In genomic region chr18:420661-421060, GRCh38 we compare ENCODE assay signal across 33 cellular contexts.
DNase-seq lines count a peak whose midpoint lies in the region; ATAC-seq and TF ChIP-seq lines count a peak whose summit lies in the region.
"Had no signal": no experiment of that assay in that cellular context is flagged by ENCODE, and none has a peak within 500 bp of the region (broad histone marks: within the 10 kb centered on the region; RNA-seq: fewer than 3 reads in every experiment).

No MANE protein-coding gene starts in this region.

- H3K4me1 Mint-ChIP-seq in nephron progenitor cell, result peaks cover 64% of the 10 kb centered on the region
- H3K4me1 Mint-ChIP-seq in natural killer cell, result no peaks in the 10 kb centered on the region
- H3K4me1 Mint-ChIP-seq: activated CD4-positive, alpha-beta T cell treated with anti-CD3 and anti-CD28 coated beads, Interleukin-2, amount 10 ng/mL, durations not matched to agents 24 days and 14 days; activated naive CD8-positive, alpha-beta T cell treated with anti-CD3 and anti-CD28 coated beads for 36 hours; CD8-positive, alpha-beta memory T cell had no signal

- H3K4me3 Mint-ChIP-seq in nephron progenitor cell (no peak overlapping the region), natural killer cell (no peak overlapping the region)
- H3K4me3 Mint-ChIP-seq: activated CD4-positive, alpha-beta T cell treated with anti-CD3 and anti-CD28 coated beads, Interleukin-2, amount 10 ng/mL, durations not matched to agents 24 days and 14 days; activated naive CD8-positive, alpha-beta T cell treated with anti-CD3 and anti-CD28 coated beads for 36 hours; activated T-cell treated with anti-CD3 and anti-CD28 coated beads, Interleukin-2, amount 50 U/mL, for 24 hours; CD8-positive, alpha-beta memory T cell; neural crest cell; stimulated activated naive CD8-positive, alpha-beta T cell treated with anti-CD3 and anti-CD28 coated beads, Interleukin-15, Interleukin-2, amounts not matched to agents 100 ng/mL and 50 ng/mL, for 24 hours had no signal

- in situ Hi-C loops in GM23248 (cut with MboI), result no loop called here

- no peaks in the 10 kb centered on the region for H3K79me2 ChIP-seq in GM23248 (ENCODE audit: insufficient read depth)

- H3K36me3 ChIP-seq in GM23248 (ENCODE audit: low read depth) (no peaks in the 10 kb centered on the region), adrenal gland (replicated peaks in 1 of 2) (no peaks in the 10 kb centered on the region)
- H3K36me3 ChIP-seq: BE2C, lower lobe of right lung, right atrium auricular region, spleen, thoracic aorta, WERI-Rb-1 had no signal

- H3K4me3 ChIP-seq in GM23248 (peak overlapping the region; percentile 49), adrenal gland (no peak overlapping the region)
- H3K4me3 ChIP-seq: coronary artery, GM12878, lower lobe of right lung, right atrium auricular region, spleen, thoracic aorta had no signal

- H3F3A ChIP-seq in GM23248 (ENCODE audit: insufficient read depth), result peaks cover 49% of the 10 kb centered on the region

- intact Hi-C loops in adrenal gland (cut with DNase I), result no loop called here
- intact Hi-C loops in natural killer cell (cut with micrococcal nuclease), result no loop called here
- intact Hi-C loops in posterior cingulate gyrus (cut with DNase I), result no loop called here

- H3K9ac ChIP-seq in GM23248, result peak overlapping the region; percentile 69

- peaks cover 57% of the 10 kb centered on the region for H3K4me1 ChIP-seq in GM23248 (ENCODE audit: insufficient read depth)
- H3K4me1 ChIP-seq in adrenal gland (replicated peaks in 1 of 2), result no peaks in the 10 kb centered on the region
- H3K4me1 ChIP-seq: spleen had no signal

- no peaks in the 10 kb centered on the region for H3K9me2 ChIP-seq in GM23248 (ENCODE audit: insufficient read depth)

- H3K27me3 Mint-ChIP-seq in nephron progenitor cell (ENCODE audit: low read depth, poor library complexity), result no peaks in the 10 kb centered on the region
- H3K27me3 Mint-ChIP-seq in natural killer cell (ENCODE audit: low read depth in 2 of 2), result no peaks in the 10 kb centered on the region
- H3K27me3 Mint-ChIP-seq: activated CD4-positive, alpha-beta T cell treated with anti-CD3 and anti-CD28 coated beads, Interleukin-2, amount 10 ng/mL, durations not matched to agents 24 days and 14 days; stimulated activated naive CD8-positive, alpha-beta T cell treated with anti-CD3 and anti-CD28 coated beads, Interleukin-15, Interleukin-2, amounts not matched to agents 100 ng/mL and 50 ng/mL, for 24 hours had no signal

- H3K27ac Mint-ChIP-seq in nephron progenitor cell (peak overlapping the region; percentile 80), natural killer cell (no peak overlapping the region)
- H3K27ac Mint-ChIP-seq: activated CD4-positive, alpha-beta T cell treated with anti-CD3 and anti-CD28 coated beads, Interleukin-2, amount 10 ng/mL, durations not matched to agents 24 days and 14 days; activated naive CD8-positive, alpha-beta T cell treated with anti-CD3 and anti-CD28 coated beads for 36 hours; activated T-cell treated with anti-CD3 and anti-CD28 coated beads, Interleukin-2, amount 50 U/mL, for 24 hours; CD8-positive, alpha-beta memory T cell; stimulated activated naive CD8-positive, alpha-beta T cell treated with anti-CD3 and anti-CD28 coated beads, Interleukin-15, Interleukin-2, amounts not matched to agents 100 ng/mL and 50 ng/mL, for 24 hours had no signal

- no peak for TF ChIP-seq CTCF in nephron progenitor cell (IDR thresholded peaks at IDR 0.05)
- no peak for TF ChIP-seq CTCF in adrenal gland (IDR thresholded peaks at IDR 0.05)
- no peak for TF ChIP-seq CTCF in natural killer cell (IDR thresholded peaks at IDR 0.05)

- DNase-seq in GM23248 (no peak), iPS DF 19.7 (ENCODE audit: low read depth, low spot score) (peak; percentile 47), nephron progenitor cell (no peak), adrenal gland (no peak), natural killer cell (no peak), posterior cingulate gyrus (no peak)
- DNase-seq: ACHN; activated CD4-positive, alpha-beta T cell treated with anti-CD3 and anti-CD28 coated beads, Interleukin-2, amount 10 ng/mL, durations not matched to agents 24 days and 14 days; activated gamma-delta T cell; activated naive CD8-positive, alpha-beta T cell treated with anti-CD3 and anti-CD28 coated beads for 36 hours; activated T-cell treated with anti-CD3 and anti-CD28 coated beads, Interleukin-2, amount 50 U/mL, for 24 hours; aorta; BE2C; CD8-positive, alpha-beta memory T cell; effector CD8-positive, alpha-beta T cell; Kasumi-1; lower lobe of right lung; NCI-H1436 treated with DMSO at 0.1 percent for 48 hours; SIG-M5; spleen; stimulated activated CD4-positive, alpha-beta T cell treated with anti-CD3 and anti-CD28 coated beads, Interleukin-2, amount 100 ng/mL, for 24 hours; stimulated activated CD8-positive, alpha-beta memory T cell treated with anti-CD3 and anti-CD28 coated beads, Interleukin-4, amount 100 ng/mL, for 48 hours; T-helper 9 cell; WERI-Rb-1 had no signal

- WGBS in GM23248 (ENCODE audit: low coverage in 1 of 2, low lambda C conversion rate in 2 of 2, missing lambda C conversion rate in 2 of 2), 2 experiments, result 93 to 95% methylated on average over 3 of the region's 3 CpGs
- 66 to 82% (median 71%) methylated on average over 3 of the region's 3 CpGs for WGBS in adrenal gland, 4 donors

- no peak overlapping the region for H2AFZ ChIP-seq in GM23248

- peak overlapping the region; percentile 56 for H3K4me2 ChIP-seq in GM23248 (ENCODE audit: unreplicated experiment)

- peak; percentile 13 for ATAC-seq in SK-N-SH treated with all-trans-retinoic acid at 6 μM for 48 hours
- no peak for ATAC-seq in natural killer cell
- no peak for ATAC-seq in HG02610 (IDR thresholded peaks at IDR 0.05; ENCODE audit: unreplicated experiment)
- ATAC-seq: GM12878, lower lobe of right lung had no signal

- H3K9me3 ChIP-seq in GM23248 (ENCODE audit: low read depth), result no peaks in the 10 kb centered on the region
- no peaks in the 10 kb centered on the region for H3K9me3 ChIP-seq in adrenal gland (replicated peaks in 1 of 3)
- H3K9me3 ChIP-seq: BE2C, lower lobe of right lung, right atrium auricular region, spleen, thoracic aorta had no signal

- no peak for TF ChIP-seq POLR2A in adrenal gland (IDR thresholded peaks at IDR 0.05)

- H3K36me3 Mint-ChIP-seq in nephron progenitor cell (ENCODE audit: low read depth) (no peaks in the 10 kb centered on the region), natural killer cell (no peaks in the 10 kb centered on the region)
- H3K36me3 Mint-ChIP-seq: activated naive CD8-positive, alpha-beta T cell treated with anti-CD3 and anti-CD28 coated beads for 36 hours; CD8-positive, alpha-beta memory T cell had no signal

- H3K27me3 ChIP-seq in GM23248 (replicated peaks; ENCODE audit: insufficient read depth) (no peaks in the 10 kb centered on the region), adrenal gland (no peaks in the 10 kb centered on the region)
- H3K27me3 ChIP-seq: BE2C, right atrium auricular region, spleen had no signal

- peak overlapping the region; percentile 85 for H3K27ac ChIP-seq in GM23248
- H3K27ac ChIP-seq in adrenal gland, result no peak overlapping the region
- H3K27ac ChIP-seq: epithelial cell of prostate, lower lobe of right lung, right atrium auricular region, spleen, thoracic aorta, WERI-Rb-1 had no signal

- no peaks in the 10 kb centered on the region for H3K9me3 Mint-ChIP-seq in nephron progenitor cell
- no peaks in the 10 kb centered on the region for H3K9me3 Mint-ChIP-seq in natural killer cell
- H3K9me3 Mint-ChIP-seq: activated CD4-positive, alpha-beta T cell treated with anti-CD3 and anti-CD28 coated beads, Interleukin-2, amount 10 ng/mL, durations not matched to agents 24 days and 14 days; activated naive CD8-positive, alpha-beta T cell treated with anti-CD3 and anti-CD28 coated beads for 36 hours; activated T-cell treated with anti-CD3 and anti-CD28 coated beads, Interleukin-2, amount 50 U/mL, for 24 hours; CD8-positive, alpha-beta memory T cell; neural crest cell; stimulated activated naive CD8-positive, alpha-beta T cell treated with anti-CD3 and anti-CD28 coated beads, Interleukin-15, Interleukin-2, amounts not matched to agents 100 ng/mL and 50 ng/mL, for 24 hours had no signal

- H4K20me1 ChIP-seq in GM23248 (ENCODE audit: insufficient read depth), result no peaks in the 10 kb centered on the region

TF ChIP-seq in SK-N-SH treated with all-trans-retinoic acid at 6 μM for 48 hours, 23 proteins besides CTCF, POLR2A, EP300 and RAD21 (continues in another document):
- no peak for TF ChIP-seq ZNF565 (CRISPR knock-in tag; conservative IDR thresholded peaks at IDR 0.05; ENCODE audit: low read depth)
- no peak for TF ChIP-seq TSHZ2 (CRISPR knock-in tag; IDR thresholded peaks at IDR 0.05)
- TF ChIP-seq SNAI2 (CRISPR knock-in tag; IDR thresholded peaks at IDR 0.05), result no peak
- TF ChIP-seq OSR1 (CRISPR knock-in tag; IDR thresholded peaks at IDR 0.05), result no peak
